Comparison of ENCODE assay signal across 8 cellular contexts in genomic region chr1:27725374-27726172, GRCh38.
A peak's percentile ranks its signal among the peaks of the same experiment; 100 is the strongest.
DNase-seq lines count a peak whose midpoint lies in the region; ATAC-seq lines count a peak whose summit lies in the region.

TSS of gene FAM76A (plus strand) at chr1:27725961. CDS start at chr1:27726081, 120 bp downstream.

- ATAC-seq in GM19025 (IDR thresholded peaks at IDR 0.05; ENCODE audit: low read depth, unreplicated experiment) (peak; percentile 90), HG03342 (IDR thresholded peaks at IDR 0.05; ENCODE audit: unreplicated experiment) (peak; percentile 95)
- peak; percentile 95 for ATAC-seq in central memory CD8-positive, alpha-beta T cell (replicated peaks; ENCODE audit: extremely low read depth, poor library complexity, severe bottlenecking)

- peaks cover 22% of the 10 kb centered on the region for H3K4me1 Mint-ChIP-seq in central memory CD8-positive, alpha-beta T cell

- peak within 1 kb of the TSS; percentile 97 for H3K27ac Mint-ChIP-seq in central memory CD8-positive, alpha-beta T cell (ENCODE audit: low read depth)

- peaks cover 33% of the 10 kb centered on the region for H3K36me3 Mint-ChIP-seq in central memory CD8-positive, alpha-beta T cell (ENCODE audit: insufficient read depth)

- H3K4me3 Mint-ChIP-seq in central memory CD8-positive, alpha-beta T cell: peak within 1 kb of the TSS; percentile 79

- no peaks in the 10 kb centered on the region for H3K9me3 Mint-ChIP-seq in central memory CD8-positive, alpha-beta T cell

- H3K27me3 Mint-ChIP-seq in central memory CD8-positive, alpha-beta T cell: no peaks in the 10 kb centered on the region

- DNase-seq in AG20443 (ENCODE audit: low spot score) (peak; percentile 99), NCI-H345 treated with DMSO at 0.1 percent for 48 hours (lab: John Stamatoyannopoulos, UW; ENCODE audit: unreplicated experiment) (peak; percentile 99), iris pigment epithelial cell (ENCODE audit: low read depth) (peak; percentile 99)
- peak; percentile 97 to 99 (median 98) for DNase-seq in activated CD4-positive, CD25-positive, alpha-beta regulatory T cell (lab: John Stamatoyannopoulos, UW)
- peak; percentile 99 to 100 for DNase-seq in central memory CD8-positive, alpha-beta T cell (ENCODE audit: low spot score in 2 of 2)
- peak; percentile 98 to 99 for DNase-seq in stimulated activated CD4-positive, alpha-beta T cell treated with anti-CD3 and anti-CD28 coated beads, Interleukin-12 subunit alpha, Interleukin-12 subunit beta, amount 100 ng/mL, for 24 hours (ENCODE audit: low read depth in 2 of 2)

Comparison
In these comparisons a context has a peak if more than half of its experiments do, and no peak if none do; other contexts are left out.
1. Peak in every context shown above with its lines: DNase-seq and ATAC-seq.